34 cellular contexts compared by ENCODE assay signal in the genomic region with DNA sequence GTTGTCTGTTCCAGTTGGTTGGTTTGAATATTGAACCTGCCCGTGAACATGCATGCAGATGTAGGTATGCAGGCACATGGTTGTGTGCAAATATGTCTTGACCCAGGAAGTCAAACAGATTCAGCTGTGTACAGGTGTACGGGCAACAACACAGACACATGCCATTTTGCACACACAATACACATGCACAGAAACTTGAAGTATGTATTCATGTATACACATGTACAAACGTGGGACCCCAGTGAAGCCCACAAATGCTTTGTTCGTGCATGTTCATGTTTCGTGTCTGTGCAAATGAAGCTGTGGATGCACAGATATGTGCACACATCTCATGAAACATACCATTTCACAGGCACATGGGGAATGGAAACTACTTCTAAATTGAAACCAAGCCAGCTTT. TPM values are rescaled to one million over a fixed set of nuclear protein-coding genes. Genes with fewer than 3 reads are reported as not detected.
"Had no signal": no experiment of that assay in that cellular context is flagged by ENCODE, and none has a peak within 500 bp of the region (broad histone marks: within the 10 kb centered on the region; RNA-seq: fewer than 3 reads in every experiment).

No MANE protein-coding gene starts in this region.

- H3K27me3 Mint-ChIP-seq: activated naive CD8-positive, alpha-beta T cell treated with anti-CD3 and anti-CD28 coated beads for 36 hours had no signal

- ATAC-seq: activated T-cell treated with anti-CD3 and anti-CD28 coated beads, Interleukin-2, amount 50 U/mL, for 72 hours; activated T-helper 17 cell treated with anti-CD3 and anti-CD28 coated beads, Interleukin-2, amount 50 U/mL, for 72 hours; Panc1 had no signal

- H3K4me1 Mint-ChIP-seq: activated naive CD8-positive, alpha-beta T cell treated with anti-CD3 and anti-CD28 coated beads for 36 hours; activated T-helper 17 cell treated with anti-CD3 and anti-CD28 coated beads, Interleukin-2, amount 50 U/mL, for 72 hours had no signal

- DNase-seq: activated CD4-positive, alpha-beta T cell treated with anti-CD3 and anti-CD28 coated beads for 1 hour; activated CD4-positive, alpha-beta T cell treated with anti-CD3 and anti-CD28 coated beads for 48 hours; activated CD4-positive, alpha-beta T cell treated with anti-CD3 and anti-CD28 coated beads, Interleukin-2, amount 50 U/mL, for 4 hours; activated CD4-positive, CD25-positive, alpha-beta regulatory T cell; activated effector memory CD4-positive, alpha-beta T cell treated with anti-CD3 and anti-CD28 coated beads, Interleukin-2, amount 50 U/mL, for 16 hours; activated naive CD4-positive, alpha-beta T cell; activated naive CD4-positive, alpha-beta T cell treated with anti-CD3 and anti-CD28 coated beads, Interleukin-2, amount 50 U/mL, for 16 hours; activated naive CD8-positive, alpha-beta T cell treated with anti-CD3 and anti-CD28 coated beads for 36 hours; activated T-cell treated with anti-CD3 and anti-CD28 coated beads, Interleukin-2, amount 50 U/mL, for 1 hour; activated T-cell treated with anti-CD3 and anti-CD28 coated beads, Interleukin-2, amount 50 U/mL, for 72 hours; amniotic stem cell; aorta; brain microvascular endothelial cell; Kasumi-1; KG1; MG63; NCI-H1048; NCI-H1105 treated with DMSO at 0.1 percent for 48 hours; NCI-H1436; NCI-H1694; NCI-H1930; NCI-H2081 treated with DMSO at 0.1 percent for 48 hours; NCI-H226; NCI-H446 treated with DMSO at 0.1 percent for 48 hours; NCI-H524; NCI-H69; SHP77; SJCRH30; T1000; WERI-Rb-1 had no signal

- H3K4me3 Mint-ChIP-seq: activated naive CD8-positive, alpha-beta T cell treated with anti-CD3 and anti-CD28 coated beads for 36 hours; activated T-cell treated with anti-CD3 and anti-CD28 coated beads, Interleukin-2, amount 50 U/mL, for 72 hours; activated T-helper 17 cell treated with anti-CD3 and anti-CD28 coated beads, Interleukin-2, amount 50 U/mL, for 72 hours had no signal

- H3K9me3 Mint-ChIP-seq: activated naive CD8-positive, alpha-beta T cell treated with anti-CD3 and anti-CD28 coated beads for 36 hours; activated T-cell treated with anti-CD3 and anti-CD28 coated beads, Interleukin-2, amount 50 U/mL, for 72 hours; activated T-helper 17 cell treated with anti-CD3 and anti-CD28 coated beads, Interleukin-2, amount 50 U/mL, for 72 hours had no signal

- H3K36me3 Mint-ChIP-seq: activated naive CD8-positive, alpha-beta T cell treated with anti-CD3 and anti-CD28 coated beads for 36 hours had no signal

- H3K27ac Mint-ChIP-seq: activated naive CD8-positive, alpha-beta T cell treated with anti-CD3 and anti-CD28 coated beads for 36 hours; activated T-cell treated with anti-CD3 and anti-CD28 coated beads, Interleukin-2, amount 50 U/mL, for 72 hours; activated T-helper 17 cell treated with anti-CD3 and anti-CD28 coated beads, Interleukin-2, amount 50 U/mL, for 72 hours had no signal

RNA-seq across cellular contexts. Expression of a gene that starts 54.5 kb away (rescaled TPM):
- total RNA-seq: activated T-helper 17 cell treated with anti-CD3 and anti-CD28 coated beads, Interleukin-2, amount 50 U/mL, for 72 hours; aorta; T-helper 1 cell treated with Interleukin-12 subunit alpha and Interleukin-12 subunit beta and Interleukin-4 antibody, amounts not matched to agents 30 ng/mL and 1 ng/mL, for 36 hours; T-helper 2 cell treated with Interferon-gamma antibody and Interleukin-4, amounts not matched to agents 100 ng/mL and 5 ng/mL, for 36 hours had no signal
